Comparison of ENCODE assay signal across 1 cellular context in genomic region chr14:94342334-94342934, GRCh38.
A peak's percentile ranks its signal among the peaks of the same experiment; 100 is the strongest.
TF ChIP-seq lines count a peak whose summit lies in the region.

No MANE protein-coding gene starts in this region.

TF ChIP-seq in HEK293, 187 proteins besides CTCF, POLR2A, EP300 and RAD21 (continued from another document and continues in another):
- TF ChIP-seq ZSCAN18 (tag by site-specific recombination; IDR thresholded peaks at IDR 0.05) (no peak), ZNF530 (tag by site-specific recombination; IDR thresholded peaks at IDR 0.05; ENCODE audit: low read depth) (no peak), ZFP37 (tag by site-specific recombination; IDR thresholded peaks at IDR 0.05) (no peak), ZNF26 (tag by site-specific recombination; IDR thresholded peaks at IDR 0.05) (no peak), ZNF624 (tag by site-specific recombination; IDR thresholded peaks at IDR 0.05) (no peak), ZNF561 (tag by site-specific recombination; IDR thresholded peaks at IDR 0.05; ENCODE audit: borderline replicate concordance) (no peak), ZNF670 (tag by site-specific recombination; IDR thresholded peaks at IDR 0.05; ENCODE audit: low read depth) (no peak), REPIN1 (tag by site-specific recombination; IDR thresholded peaks at IDR 0.05; ENCODE audit: low read depth) (no peak), ZNF148 (tag by site-specific recombination; IDR thresholded peaks at IDR 0.05; ENCODE audit: borderline replicate concordance) (no peak), ZNF214 (tag by site-specific recombination; IDR thresholded peaks at IDR 0.05; ENCODE audit: borderline replicate concordance) (no peak), ZNF10 (tag by site-specific recombination; IDR thresholded peaks at IDR 0.05) (peak; percentile 69), ZNF596 (tag by site-specific recombination; IDR thresholded peaks at IDR 0.05) (no peak), ZNF398 (tag by site-specific recombination; IDR thresholded peaks at IDR 0.05) (peak; percentile 24), ZNF391 (tag by site-specific recombination; IDR thresholded peaks at IDR 0.05; ENCODE audit: borderline replicate concordance, low read depth) (no peak), ZNF221 (tag by site-specific recombination; IDR thresholded peaks at IDR 0.05; ENCODE audit: borderline replicate concordance) (no peak), ZNF169 (tag by site-specific recombination; IDR thresholded peaks at IDR 0.05) (no peak), HOXA7 (CRISPR knock-in tag; IDR thresholded peaks at IDR 0.05; ENCODE audit: borderline replicate concordance) (no peak), INSM2 (tag by site-specific recombination; IDR thresholded peaks at IDR 0.05) (no peak), KLF1 (tag by site-specific recombination; IDR thresholded peaks at IDR 0.05) (peak; percentile 70), ZNF362 (tag by site-specific recombination; IDR thresholded peaks at IDR 0.05) (no peak), GLIS2 (tag by site-specific recombination; IDR thresholded peaks at IDR 0.05) (no peak), TSHZ1 (tag by site-specific recombination; IDR thresholded peaks at IDR 0.05; ENCODE audit: borderline replicate concordance) (peak; percentile 70; the same call in 1 of the 2 replicates), BCL11A (tag by site-specific recombination; IDR thresholded peaks at IDR 0.05; ENCODE audit: low read depth) (no peak), ZNF707 (tag by site-specific recombination; IDR thresholded peaks at IDR 0.05) (no peak), HOXC10 (CRISPR knock-in tag; IDR thresholded peaks at IDR 0.05) (no peak), ZNF354C (tag by site-specific recombination; IDR thresholded peaks at IDR 0.05; ENCODE audit: borderline replicate concordance, low read depth) (no peak), ZEB2 (tag by site-specific recombination; IDR thresholded peaks at IDR 0.05) (peak; percentile 78; the same call in 1 of the 2 replicates), PRDM10 (tag by site-specific recombination; IDR thresholded peaks at IDR 0.05) (peak; percentile 71; the same call in 1 of the 2 replicates), ZNF621 (tag by site-specific recombination; IDR thresholded peaks at IDR 0.05) (no peak), ZNF488 (tag by site-specific recombination; IDR thresholded peaks at IDR 0.05) (no peak), ZSCAN4 (tag by site-specific recombination; IDR thresholded peaks at IDR 0.05) (no peak), ZNF473 (tag by site-specific recombination; IDR thresholded peaks at IDR 0.05) (no peak), ZBTB49 (tag by site-specific recombination; IDR thresholded peaks at IDR 0.05; ENCODE audit: low read depth) (no peak), ZNF510 (tag by site-specific recombination; IDR thresholded peaks at IDR 0.05; ENCODE audit: insufficient replicate concordance) (no peak)
